1 cellular context compared by ENCODE assay signal in the genomic region with DNA sequence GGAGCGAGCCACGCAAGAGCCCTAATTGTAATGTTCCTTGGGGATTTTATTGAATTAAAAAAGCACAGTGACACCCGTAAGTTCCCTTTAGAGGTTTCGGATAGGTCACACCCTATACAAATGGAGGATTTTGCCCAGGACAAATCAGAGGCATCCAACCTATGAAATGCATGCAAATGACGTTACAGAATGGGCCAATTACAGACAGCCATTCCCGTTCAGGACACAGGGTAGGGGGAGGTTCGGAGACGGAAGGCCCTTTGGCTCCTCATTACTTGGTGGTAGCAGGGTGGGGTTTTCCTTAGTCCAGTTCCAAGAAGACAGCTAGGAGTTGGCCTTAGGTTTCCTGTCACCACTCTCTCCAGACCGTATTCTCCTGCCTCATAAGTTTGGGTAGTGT.
TF ChIP-seq lines count a peak whose summit lies in the region.

No MANE protein-coding gene starts in this region.

TF ChIP-seq in GM23338, 12 proteins besides CTCF, POLR2A, EP300 and RAD21 (continued from another document):
- TF ChIP-seq, protein P1, sequence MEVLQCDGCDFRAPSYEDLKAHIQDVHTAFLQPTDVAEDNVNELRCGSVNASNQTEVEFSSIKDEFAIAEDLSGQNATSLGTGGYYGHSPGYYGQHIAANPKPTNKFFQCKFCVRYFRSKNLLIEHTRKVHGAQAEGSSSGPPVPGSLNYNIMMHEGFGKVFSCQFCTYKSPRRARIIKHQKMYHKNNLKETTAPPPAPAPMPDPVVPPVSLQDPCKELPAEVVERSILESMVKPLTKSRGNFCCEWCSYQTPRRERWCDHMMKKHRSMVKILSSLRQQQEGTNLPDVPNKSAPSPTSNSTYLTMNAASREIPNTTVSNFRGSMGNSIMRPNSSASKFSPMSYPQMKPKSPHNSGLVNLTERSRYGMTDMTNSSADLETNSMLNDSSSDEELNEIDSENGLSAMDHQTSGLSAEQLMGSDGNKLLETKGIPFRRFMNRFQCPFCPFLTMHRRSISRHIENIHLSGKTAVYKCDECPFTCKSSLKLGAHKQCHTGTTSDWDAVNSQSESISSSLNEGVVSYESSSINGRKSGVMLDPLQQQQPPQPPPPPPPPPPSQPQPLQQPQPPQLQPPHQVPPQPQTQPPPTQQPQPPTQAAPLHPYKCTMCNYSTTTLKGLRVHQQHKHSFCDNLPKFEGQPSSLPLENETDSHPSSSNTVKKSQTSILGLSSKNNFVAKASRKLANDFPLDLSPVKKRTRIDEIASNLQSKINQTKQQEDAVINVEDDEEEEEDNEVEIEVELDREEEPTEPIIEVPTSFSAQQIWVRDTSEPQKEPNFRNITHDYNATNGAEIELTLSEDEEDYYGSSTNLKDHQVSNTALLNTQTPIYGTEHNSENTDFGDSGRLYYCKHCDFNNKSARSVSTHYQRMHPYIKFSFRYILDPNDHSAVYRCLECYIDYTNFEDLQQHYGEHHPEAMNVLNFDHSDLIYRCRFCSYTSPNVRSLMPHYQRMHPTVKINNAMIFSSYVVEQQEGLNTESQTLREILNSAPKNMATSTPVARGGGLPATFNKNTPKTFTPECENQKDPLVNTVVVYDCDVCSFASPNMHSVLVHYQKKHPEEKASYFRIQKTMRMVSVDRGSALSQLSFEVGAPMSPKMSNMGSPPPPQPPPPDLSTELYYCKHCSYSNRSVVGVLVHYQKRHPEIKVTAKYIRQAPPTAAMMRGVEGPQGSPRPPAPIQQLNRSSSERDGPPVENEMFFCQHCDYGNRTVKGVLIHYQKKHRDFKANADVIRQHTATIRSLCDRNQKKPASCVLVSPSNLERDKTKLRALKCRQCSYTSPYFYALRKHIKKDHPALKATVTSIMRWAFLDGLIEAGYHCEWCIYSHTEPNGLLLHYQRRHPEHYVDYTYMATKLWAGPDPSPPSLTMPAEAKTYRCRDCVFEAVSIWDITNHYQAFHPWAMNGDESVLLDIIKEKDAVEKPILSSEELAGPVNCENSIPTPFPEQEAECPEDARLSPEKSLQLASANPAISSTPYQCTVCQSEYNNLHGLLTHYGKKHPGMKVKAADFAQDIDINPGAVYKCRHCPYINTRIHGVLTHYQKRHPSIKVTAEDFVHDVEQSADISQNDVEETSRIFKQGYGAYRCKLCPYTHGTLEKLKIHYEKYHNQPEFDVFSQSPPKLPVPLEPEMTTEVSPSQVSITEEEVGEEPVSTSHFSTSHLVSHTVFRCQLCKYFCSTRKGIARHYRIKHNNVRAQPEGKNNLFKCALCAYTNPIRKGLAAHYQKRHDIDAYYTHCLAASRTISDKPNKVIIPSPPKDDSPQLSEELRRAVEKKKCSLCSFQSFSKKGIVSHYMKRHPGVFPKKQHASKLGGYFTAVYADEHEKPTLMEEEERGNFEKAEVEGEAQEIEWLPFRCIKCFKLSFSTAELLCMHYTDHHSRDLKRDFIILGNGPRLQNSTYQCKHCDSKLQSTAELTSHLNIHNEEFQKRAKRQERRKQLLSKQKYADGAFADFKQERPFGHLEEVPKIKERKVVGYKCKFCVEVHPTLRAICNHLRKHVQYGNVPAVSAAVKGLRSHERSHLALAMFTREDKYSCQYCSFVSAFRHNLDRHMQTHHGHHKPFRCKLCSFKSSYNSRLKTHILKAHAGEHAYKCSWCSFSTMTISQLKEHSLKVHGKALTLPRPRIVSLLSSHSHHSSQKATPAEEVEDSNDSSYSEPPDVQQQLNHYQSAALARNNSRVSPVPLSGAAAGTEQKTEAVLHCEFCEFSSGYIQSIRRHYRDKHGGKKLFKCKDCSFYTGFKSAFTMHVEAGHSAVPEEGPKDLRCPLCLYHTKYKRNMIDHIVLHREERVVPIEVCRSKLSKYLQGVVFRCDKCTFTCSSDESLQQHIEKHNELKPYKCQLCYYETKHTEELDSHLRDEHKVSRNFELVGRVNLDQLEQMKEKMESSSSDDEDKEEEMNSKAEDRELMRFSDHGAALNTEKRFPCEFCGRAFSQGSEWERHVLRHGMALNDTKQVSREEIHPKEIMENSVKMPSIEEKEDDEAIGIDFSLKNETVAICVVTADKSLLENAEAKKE (CRISPR knock-in tag; IDR thresholded peaks at IDR 0.05), result no peak
- TF ChIP-seq EZH2 (IDR thresholded peaks at IDR 0.05; ENCODE audit: low read depth, unreplicated experiment), result no peak
- TF ChIP-seq JUNB (IDR thresholded peaks at IDR 0.05; ENCODE audit: unreplicated experiment), result no peak
- TF ChIP-seq EZH2phosphoT487 (IDR thresholded peaks at IDR 0.05; ENCODE audit: unreplicated experiment), result no peak
- TF ChIP-seq, protein P2, sequence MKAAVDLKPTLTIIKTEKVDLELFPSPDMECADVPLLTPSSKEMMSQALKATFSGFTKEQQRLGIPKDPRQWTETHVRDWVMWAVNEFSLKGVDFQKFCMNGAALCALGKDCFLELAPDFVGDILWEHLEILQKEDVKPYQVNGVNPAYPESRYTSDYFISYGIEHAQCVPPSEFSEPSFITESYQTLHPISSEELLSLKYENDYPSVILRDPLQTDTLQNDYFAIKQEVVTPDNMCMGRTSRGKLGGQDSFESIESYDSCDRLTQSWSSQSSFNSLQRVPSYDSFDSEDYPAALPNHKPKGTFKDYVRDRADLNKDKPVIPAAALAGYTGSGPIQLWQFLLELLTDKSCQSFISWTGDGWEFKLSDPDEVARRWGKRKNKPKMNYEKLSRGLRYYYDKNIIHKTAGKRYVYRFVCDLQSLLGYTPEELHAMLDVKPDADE (IDR thresholded peaks at IDR 0.05), result no peak
